Comparison of ENCODE assay signal across 8 cellular contexts in genomic region chr20:34676642-34677373, GRCh38. TPM values are rescaled to one million over a fixed set of nuclear protein-coding genes. Genes with fewer than 3 reads are reported as not detected.
DNase-seq lines count a peak whose midpoint lies in the region; ATAC-seq, FAIRE-seq and TF ChIP-seq lines count a peak whose summit lies in the region.

Gene PIGU, minus strand, starts transcription at chr20:34677092. Its CDS starts 7 bp downstream, at chr20:34677085.

- TF ChIP-seq CTCF in Loucy (conservative IDR thresholded peaks at IDR 0.05; ENCODE audit: low read length) (no peak), fibroblast of the aortic adventitia (IDR thresholded peaks at IDR 0.05; ENCODE audit: insufficient read depth, low read length) (peak; percentile 8), nephron progenitor cell (IDR thresholded peaks at IDR 0.05) (no peak)

- ATAC-seq in stimulated activated naive CD8-positive, alpha-beta T cell treated with anti-CD3 and anti-CD28 coated beads, Interleukin-15, amount 100 ng/mL, for 72 hours: peak; percentile 98

- H3K9ac ChIP-seq in Loucy (ENCODE audit: low read depth, low read length, poor library complexity, severe bottlenecking): peak within 1 kb of the TSS; percentile 69

- peaks cover 8% of the 10 kb centered on the region for H4K20me1 ChIP-seq in Loucy (ENCODE audit: insufficient read depth, low read length, poor library complexity, severe bottlenecking)

- peak within 1 kb of the TSS; percentile 85 for H3K4me2 ChIP-seq in Loucy (ENCODE audit: low read depth, low read length, poor library complexity, severe bottlenecking)

- peaks cover under 1% of the 10 kb centered on the region for H3K27me3 Mint-ChIP-seq in nephron progenitor cell (ENCODE audit: low read depth, poor library complexity)
- no peaks in the 10 kb centered on the region for H3K27me3 Mint-ChIP-seq in stimulated activated naive CD8-positive, alpha-beta T cell treated with anti-CD3 and anti-CD28 coated beads, Interleukin-15, amount 100 ng/mL, for 72 hours

- peak; percentile 30 for FAIRE-seq in H54 (lab: Jason Lieb, UNC)

- H3K4me3 Mint-ChIP-seq in nephron progenitor cell: peak within 1 kb of the TSS; percentile 97
- peak within 1 kb of the TSS; percentile 93 for H3K4me3 Mint-ChIP-seq in stimulated activated naive CD8-positive, alpha-beta T cell treated with anti-CD3 and anti-CD28 coated beads, Interleukin-15, amount 100 ng/mL, for 72 hours

- H3K79me2 ChIP-seq in Loucy (ENCODE audit: insufficient read depth, low read length): peaks cover 36% of the 10 kb centered on the region

- H2AFZ ChIP-seq in Loucy (ENCODE audit: low read length): peak within 1 kb of the TSS; percentile 78

- peaks cover 21% of the 10 kb centered on the region for H3K4me1 ChIP-seq in Loucy (ENCODE audit: insufficient read depth, low read length, poor library complexity, severe bottlenecking)

- H3K9me3 ChIP-seq in Loucy (ENCODE audit: insufficient read depth, low read depth, low read length): no peaks in the 10 kb centered on the region

- peaks cover 15% of the 10 kb centered on the region for H3K4me1 Mint-ChIP-seq in nephron progenitor cell
- H3K4me1 Mint-ChIP-seq in stimulated activated naive CD8-positive, alpha-beta T cell treated with anti-CD3 and anti-CD28 coated beads, Interleukin-15, amount 100 ng/mL, for 72 hours: peaks cover 32% of the 10 kb centered on the region

- peak within 1 kb of the TSS; percentile 86 for H3K4me3 ChIP-seq in Loucy (ENCODE audit: low read length, poor library complexity, severe bottlenecking)
- H3K4me3 ChIP-seq in fibroblast of the aortic adventitia (ENCODE audit: low read depth, low read length): peak within 1 kb of the TSS; percentile 88

- no peaks in the 10 kb centered on the region for H3K36me3 ChIP-seq in Loucy (ENCODE audit: insufficient read depth, low read length)

- no peaks in the 10 kb centered on the region for H3K9me3 Mint-ChIP-seq in nephron progenitor cell
- H3K9me3 Mint-ChIP-seq in stimulated activated naive CD8-positive, alpha-beta T cell treated with anti-CD3 and anti-CD28 coated beads, Interleukin-15, amount 100 ng/mL, for 72 hours: no peaks in the 10 kb centered on the region

- peak within 1 kb of the TSS; percentile 99 for H3K27ac Mint-ChIP-seq in nephron progenitor cell
- H3K27ac Mint-ChIP-seq in stimulated activated naive CD8-positive, alpha-beta T cell treated with anti-CD3 and anti-CD28 coated beads, Interleukin-15, amount 100 ng/mL, for 72 hours: peak within 1 kb of the TSS; percentile 97

- H3K9me2 ChIP-seq in Loucy (replicated peaks; ENCODE audit: low read depth, low read length): no peaks in the 10 kb centered on the region

- H3K27me3 ChIP-seq in Loucy (ENCODE audit: insufficient read depth, low read length, poor library complexity, severe bottlenecking): no peaks in the 10 kb centered on the region

- H3F3A ChIP-seq in Loucy (ENCODE audit: low read depth): no peaks in the 10 kb centered on the region

- H3K36me3 Mint-ChIP-seq in nephron progenitor cell (ENCODE audit: low read depth): peaks cover 10% of the 10 kb centered on the region

- peak; percentile 98 for DNase-seq in ELR (ENCODE audit: low read depth)
- DNase-seq in H54 (ENCODE audit: insufficient read length, low spot score): peak; percentile 84
- peak; percentile 95 for DNase-seq in activated effector memory CD4-positive, alpha-beta T cell treated with Interleukin-2 at 50 U/mL for 16 hours
- peak; percentile 88 for DNase-seq in fibroblast of the aortic adventitia (ENCODE audit: low read depth)
- peak; percentile 91 for DNase-seq in nephron progenitor cell
- peak; percentile 95 to 97 for DNase-seq in stimulated activated naive CD8-positive, alpha-beta T cell treated with anti-CD3 and anti-CD28 coated beads, Interleukin-15, amount 100 ng/mL, for 72 hours

- TF ChIP-seq POLR2A in H54 (IDR thresholded peaks at IDR 0.05; ENCODE audit: low read depth, low read length) (peak; percentile 37), Raji (IDR thresholded peaks at IDR 0.05; ENCODE audit: insufficient read depth, low read depth, low read length) (peak; percentile 85)

RNA-seq across cellular contexts. Expression of gene PIGU, which starts in this region (rescaled TPM):
- 3.7 and 21.1 TPM in 2 replicates for total RNA-seq in fibroblast of the aortic adventitia (ENCODE audit: low replicate concordance)

Comparison
In these comparisons a context has a peak if more than half of its experiments do, and no peak if none do; other contexts are left out.
1. Peak in every context shown above with its lines: DNase-seq, ATAC-seq and H3K4me3 ChIP-seq.